ENCODE assay signal across 2 cellular contexts in the genomic region with DNA sequence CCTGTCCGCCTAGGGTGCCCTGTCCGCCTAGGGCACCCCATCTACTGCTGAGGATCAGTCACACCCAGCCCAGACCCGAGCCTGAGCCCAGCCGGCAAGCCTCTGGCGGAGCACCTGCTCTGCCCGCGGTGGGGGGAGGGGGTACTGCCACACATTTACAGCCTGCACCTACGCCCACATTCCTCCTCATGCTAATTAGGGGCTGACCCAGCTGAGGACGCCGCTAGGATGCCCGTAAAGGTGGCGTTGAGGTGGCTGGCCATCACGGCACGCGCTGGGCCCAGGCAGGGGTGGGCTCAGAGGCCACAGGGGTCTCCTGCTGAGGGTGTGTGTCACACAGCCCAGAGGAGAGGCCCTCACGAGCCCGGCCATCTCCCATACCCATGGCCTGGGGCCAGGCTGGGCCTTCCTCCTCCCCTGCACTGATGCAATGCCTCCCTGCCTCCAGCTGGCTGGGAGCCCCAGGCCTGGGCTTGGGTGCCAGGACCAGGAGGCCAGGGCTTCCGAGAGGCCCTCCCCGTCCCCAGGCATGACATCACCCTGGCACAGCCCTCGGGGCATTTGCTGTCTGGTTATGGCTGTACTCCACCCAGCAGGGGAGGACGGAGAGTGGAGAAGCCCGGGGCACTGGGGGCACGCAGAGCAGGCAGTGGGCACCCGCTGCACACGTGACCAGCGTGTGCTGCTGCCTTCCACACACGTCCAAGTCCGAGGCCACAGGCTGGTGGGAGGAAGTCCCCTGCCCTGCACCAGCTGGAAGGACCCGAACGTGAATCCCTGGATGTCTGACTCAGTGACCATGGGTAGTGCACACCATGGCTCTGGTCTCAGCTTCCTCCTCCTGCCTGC.
TF ChIP-seq lines count a peak whose summit lies in the region.

No MANE protein-coding gene starts in this region.

TF ChIP-seq in HCT116, 20 proteins besides CTCF, POLR2A, EP300 and RAD21 (continued from another document):
- TF ChIP-seq ATF3 (IDR thresholded peaks at IDR 0.05) (no peak), SIN3A (IDR thresholded peaks at IDR 0.05; ENCODE audit: low read depth) (no peak), FOSL1 (IDR thresholded peaks at IDR 0.05; ENCODE audit: low read depth) (no peak), TCF7L2 (IDR thresholded peaks at IDR 0.05; ENCODE audit: borderline replicate concordance, extremely low read depth, insufficient read depth, insufficient read length) (no peak), ZFX (IDR thresholded peaks at IDR 0.05) (no peak), SRF (IDR thresholded peaks at IDR 0.05; ENCODE audit: low read depth) (no peak), EGR1 (IDR thresholded peaks at IDR 0.05; ENCODE audit: low read depth) (no peak), ZNF274 (IDR thresholded peaks at IDR 0.05; ENCODE audit: low read depth, low read length) (no peak), EZH2 (IDR thresholded peaks at IDR 0.05) (no peak), POLR2AphosphoS5 (IDR thresholded peaks at IDR 0.05; ENCODE audit: low read depth, low read length) (no peak), SP1 (IDR thresholded peaks at IDR 0.05; ENCODE audit: low read depth) (no peak), CBX3 (IDR thresholded peaks at IDR 0.05; ENCODE audit: low read depth) (no peak), EZH2phosphoT487 (IDR thresholded peaks at IDR 0.05; ENCODE audit: borderline replicate concordance) (no peak), ZBTB33 (IDR thresholded peaks at IDR 0.05; ENCODE audit: extremely low read depth, insufficient replicate concordance, low read length) (no peak), MAX (IDR thresholded peaks at IDR 0.05) (no peak; the same call in 1 of the 2 replicates), CEBPB (IDR thresholded peaks at IDR 0.05; ENCODE audit: low read depth) (no peak), JUND (IDR thresholded peaks at IDR 0.05) (no peak)
- TF ChIP-seq, protein P1, sequence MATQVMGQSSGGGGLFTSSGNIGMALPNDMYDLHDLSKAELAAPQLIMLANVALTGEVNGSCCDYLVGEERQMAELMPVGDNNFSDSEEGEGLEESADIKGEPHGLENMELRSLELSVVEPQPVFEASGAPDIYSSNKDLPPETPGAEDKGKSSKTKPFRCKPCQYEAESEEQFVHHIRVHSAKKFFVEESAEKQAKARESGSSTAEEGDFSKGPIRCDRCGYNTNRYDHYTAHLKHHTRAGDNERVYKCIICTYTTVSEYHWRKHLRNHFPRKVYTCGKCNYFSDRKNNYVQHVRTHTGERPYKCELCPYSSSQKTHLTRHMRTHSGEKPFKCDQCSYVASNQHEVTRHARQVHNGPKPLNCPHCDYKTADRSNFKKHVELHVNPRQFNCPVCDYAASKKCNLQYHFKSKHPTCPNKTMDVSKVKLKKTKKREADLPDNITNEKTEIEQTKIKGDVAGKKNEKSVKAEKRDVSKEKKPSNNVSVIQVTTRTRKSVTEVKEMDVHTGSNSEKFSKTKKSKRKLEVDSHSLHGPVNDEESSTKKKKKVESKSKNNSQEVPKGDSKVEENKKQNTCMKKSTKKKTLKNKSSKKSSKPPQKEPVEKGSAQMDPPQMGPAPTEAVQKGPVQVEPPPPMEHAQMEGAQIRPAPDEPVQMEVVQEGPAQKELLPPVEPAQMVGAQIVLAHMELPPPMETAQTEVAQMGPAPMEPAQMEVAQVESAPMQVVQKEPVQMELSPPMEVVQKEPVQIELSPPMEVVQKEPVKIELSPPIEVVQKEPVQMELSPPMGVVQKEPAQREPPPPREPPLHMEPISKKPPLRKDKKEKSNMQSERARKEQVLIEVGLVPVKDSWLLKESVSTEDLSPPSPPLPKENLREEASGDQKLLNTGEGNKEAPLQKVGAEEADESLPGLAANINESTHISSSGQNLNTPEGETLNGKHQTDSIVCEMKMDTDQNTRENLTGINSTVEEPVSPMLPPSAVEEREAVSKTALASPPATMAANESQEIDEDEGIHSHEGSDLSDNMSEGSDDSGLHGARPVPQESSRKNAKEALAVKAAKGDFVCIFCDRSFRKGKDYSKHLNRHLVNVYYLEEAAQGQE (IDR thresholded peaks at IDR 0.05; ENCODE audit: low read depth): no peak

TF ChIP-seq in WTC11, 78 proteins besides CTCF, POLR2A, EP300 and RAD21:
- TF ChIP-seq, protein P2, sequence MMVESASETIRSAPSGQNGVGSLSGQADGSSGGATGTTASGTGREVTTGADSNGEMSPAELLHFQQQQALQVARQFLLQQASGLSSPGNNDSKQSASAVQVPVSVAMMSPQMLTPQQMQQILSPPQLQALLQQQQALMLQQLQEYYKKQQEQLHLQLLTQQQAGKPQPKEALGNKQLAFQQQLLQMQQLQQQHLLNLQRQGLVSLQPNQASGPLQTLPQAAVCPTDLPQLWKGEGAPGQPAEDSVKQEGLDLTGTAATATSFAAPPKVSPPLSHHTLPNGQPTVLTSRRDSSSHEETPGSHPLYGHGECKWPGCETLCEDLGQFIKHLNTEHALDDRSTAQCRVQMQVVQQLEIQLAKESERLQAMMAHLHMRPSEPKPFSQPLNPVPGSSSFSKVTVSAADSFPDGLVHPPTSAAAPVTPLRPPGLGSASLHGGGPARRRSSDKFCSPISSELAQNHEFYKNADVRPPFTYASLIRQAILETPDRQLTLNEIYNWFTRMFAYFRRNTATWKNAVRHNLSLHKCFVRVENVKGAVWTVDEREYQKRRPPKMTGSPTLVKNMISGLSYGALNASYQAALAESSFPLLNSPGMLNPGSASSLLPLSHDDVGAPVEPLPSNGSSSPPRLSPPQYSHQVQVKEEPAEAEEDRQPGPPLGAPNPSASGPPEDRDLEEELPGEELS (CRISPR knock-in tag; IDR thresholded peaks at IDR 0.05): no peak
- TF ChIP-seq ATF1 (CRISPR knock-in tag; IDR thresholded peaks at IDR 0.05) (no peak), MXD4 (CRISPR knock-in tag; IDR thresholded peaks at IDR 0.05; ENCODE audit: borderline replicate concordance) (no peak), ZNF219 (CRISPR knock-in tag; IDR thresholded peaks at IDR 0.05; ENCODE audit: borderline replicate concordance) (no peak), OVOL2 (CRISPR knock-in tag; IDR thresholded peaks at IDR 0.05; ENCODE audit: borderline replicate concordance) (no peak), SP1 (CRISPR knock-in tag; conservative IDR thresholded peaks at IDR 0.05) (peak; percentile 48; the same call in 1 of the 2 replicates)
